14 cellular contexts compared by ENCODE assay signal in genomic region chr12:12214635-12215131, GRCh38. TPM values are rescaled to one million over a fixed set of nuclear protein-coding genes. Genes with fewer than 3 reads are reported as not detected.
DNase-seq lines count a peak whose midpoint lies in the region; ATAC-seq and TF ChIP-seq lines count a peak whose summit lies in the region.
"Had no signal": no experiment of that assay in that cellular context is flagged by ENCODE, and none has a peak within 500 bp of the region (broad histone marks: within the 10 kb centered on the region; RNA-seq: fewer than 3 reads in every experiment).

No MANE protein-coding gene starts in this region.

- H4K5ac ChIP-seq in mesendoderm (ENCODE audit: low read length): no peak overlapping the region

- peak overlapping the region; percentile 66 for H3K56ac ChIP-seq in mesendoderm (ENCODE audit: low read length)

- CTCF ChIA-PET in CD4-positive, alpha-beta T cell (lab: Charles Lee): interaction anchor here (1.0 kb wide), 1 partner anchor 25 kb away, joined by 3 read pairs; no protein-coding TSS in a partner anchor

- H3K4me1 Mint-ChIP-seq in CD4-positive, alpha-beta T cell (ENCODE audit: low read depth): peaks cover 55% of the 10 kb centered on the region

- no peak for ATAC-seq in CD4-positive, alpha-beta T cell (ENCODE audit: poor library complexity)
- ATAC-seq: left cardiac atrium had no signal

- no peaks in the 10 kb centered on the region for H3F3A ChIP-seq in smooth muscle cell (ENCODE audit: low read depth)

- H3K27ac ChIP-seq in mesendoderm (ENCODE audit: low read depth, low read length) (peak overlapping the region; percentile 13), sigmoid colon (no peak overlapping the region), smooth muscle cell (ENCODE audit: low read depth) (no peak overlapping the region)
- H3K27ac ChIP-seq in CD4-positive, alpha-beta T cell (ENCODE audit: low read depth, low read length): no peak overlapping the region
- H3K27ac ChIP-seq: SJSA1 had no signal

- no peaks in the 10 kb centered on the region for H3K36me3 ChIP-seq in mesendoderm (ENCODE audit: control insufficient read depth, insufficient read depth, low read length)
- no peaks in the 10 kb centered on the region for H3K36me3 ChIP-seq in sigmoid colon
- H3K36me3 ChIP-seq in smooth muscle cell (ENCODE audit: low read depth): peaks cover 3% of the 10 kb centered on the region
- H3K36me3 ChIP-seq: SJSA1 had no signal

- TF ChIP-seq CTCF in GM12865 (IDR thresholded peaks at IDR 0.05; ENCODE audit: insufficient read depth, low read depth, low read length, missing control alignments) (no peak), astrocyte of the spinal cord (IDR thresholded peaks at IDR 0.05; ENCODE audit: low read depth, low read length) (no peak), sigmoid colon (IDR thresholded peaks at IDR 0.05) (no peak), smooth muscle cell (IDR thresholded peaks at IDR 0.05; ENCODE audit: borderline replicate concordance, insufficient read depth, poor library complexity, severe bottlenecking) (no peak)
- TF ChIP-seq CTCF in CD4-positive, alpha-beta T cell (IDR thresholded peaks at IDR 0.05): no peak

- H3K9ac ChIP-seq in mesendoderm (ENCODE audit: low read length) (no peak overlapping the region), smooth muscle cell (ENCODE audit: low read depth) (no peak overlapping the region)

- WGBS in mesendoderm (ENCODE audit: extremely low coverage, insufficient coverage, low lambda C conversion rate): no CpG with 5 or more reads among the region's 3 CpGs
- WGBS in sigmoid colon, 2 donors: 47 to 61% methylated on average over 3 of the region's 3 CpGs
- 59% methylated on average over 3 of the region's 3 CpGs for WGBS in smooth muscle cell (ENCODE audit: low lambda C conversion rate)

- H3K9me3 Mint-ChIP-seq in CD4-positive, alpha-beta T cell: no peaks in the 10 kb centered on the region
- H3K9me3 Mint-ChIP-seq: activated CD4-positive, alpha-beta memory T cell treated with anti-CD3 and anti-CD28 coated beads for 36 hours had no signal

- H2BK15ac ChIP-seq in mesendoderm (replicated peaks; ENCODE audit: low read depth): no peak overlapping the region

- H3K27me3 Mint-ChIP-seq in CD4-positive, alpha-beta T cell: no peaks in the 10 kb centered on the region
- H3K27me3 Mint-ChIP-seq: activated naive CD8-positive, alpha-beta T cell had no signal

- intact Hi-C loops in CD4-positive, alpha-beta T cell (cut with DNase I, micrococcal nuclease): no loop called here
- intact Hi-C loops in sigmoid colon (cut with DNase I): no loop called here

- no peak overlapping the region for H2BK120ac ChIP-seq in mesendoderm (ENCODE audit: low read depth, low read length)

- no peak overlapping the region for H3K4me3 Mint-ChIP-seq in CD4-positive, alpha-beta T cell
- H3K4me3 Mint-ChIP-seq: activated CD4-positive, alpha-beta memory T cell treated with anti-CD3 and anti-CD28 coated beads for 36 hours; activated naive CD8-positive, alpha-beta T cell; CD14-positive monocyte had no signal

- H3K79me2 ChIP-seq in mesendoderm (ENCODE audit: control insufficient read depth, insufficient read depth, low read length): peaks cover 48% of the 10 kb centered on the region
- H3K79me2 ChIP-seq in smooth muscle cell (ENCODE audit: low read depth): peaks cover 63% of the 10 kb centered on the region

- H3K9me3 ChIP-seq in CD4-positive, alpha-beta T cell (ENCODE audit: control insufficient read depth, low read length): no peaks in the 10 kb centered on the region
- H3K9me3 ChIP-seq in sigmoid colon: no peaks in the 10 kb centered on the region
- no peaks in the 10 kb centered on the region for H3K9me3 ChIP-seq in smooth muscle cell (replicated peaks; ENCODE audit: low read depth)
- H3K9me3 ChIP-seq: SJSA1 had no signal

- no peak overlapping the region for H3K23ac ChIP-seq in mesendoderm (ENCODE audit: low read length)

- H2AFZ ChIP-seq in smooth muscle cell (ENCODE audit: low read depth): no peak overlapping the region

- H3K36me3 Mint-ChIP-seq in CD4-positive, alpha-beta T cell (ENCODE audit: low read depth): no peaks in the 10 kb centered on the region
- H3K36me3 Mint-ChIP-seq: activated CD4-positive, alpha-beta memory T cell treated with anti-CD3 and anti-CD28 coated beads for 36 hours; CD14-positive monocyte had no signal

- POLR2A ChIA-PET in CD4-positive, alpha-beta T cell (lab: Charles Lee): no interaction called here

- H3K4me1 ChIP-seq in mesendoderm (ENCODE audit: control insufficient read depth, low read depth, low read length) (peaks cover 4% of the 10 kb centered on the region), sigmoid colon (peaks cover 0 to 37% (median 14%) of the 10 kb centered on the region in 4 donors), smooth muscle cell (ENCODE audit: low read depth) (peaks cover 11% of the 10 kb centered on the region)

- TF ChIP-seq EP300 in sigmoid colon (IDR thresholded peaks at IDR 0.05): no peak

- H3K4me2 ChIP-seq in mesendoderm (ENCODE audit: low read length): no peak overlapping the region
- no peak overlapping the region for H3K4me2 ChIP-seq in smooth muscle cell

- DNase-seq in GM12865 (ENCODE audit: low read depth): peak; percentile 46
- peak; percentile 43 for DNase-seq in M059J (ENCODE audit: low read depth)
- peak; percentile 53 for DNase-seq in astrocyte of the spinal cord (ENCODE audit: low read depth, low spot score)
- DNase-seq in mesendoderm: peak; percentile 64
- DNase-seq in CD4-positive, alpha-beta T cell: no peak
- DNase-seq in sigmoid colon: no peak
- no peak for DNase-seq in NCI-H2196 (lab: John Stamatoyannopoulos, UW; ENCODE audit: unreplicated experiment)
- DNase-seq in smooth muscle cell (lab: John Stamatoyannopoulos, UW; ENCODE audit: unreplicated experiment): no peak
- DNase-seq: activated CD4-positive, alpha-beta memory T cell treated with anti-CD3 and anti-CD28 coated beads for 36 hours; left cardiac atrium; NCI-H2029 had no signal

- in situ Hi-C loops in astrocyte of the spinal cord (cut with HindIII; ENCODE audit: low sequenced_read_pairs): no loop called here

- no peak overlapping the region for H4K8ac ChIP-seq in mesendoderm (ENCODE audit: low read depth, low read length)

- no peak overlapping the region for H3K27ac Mint-ChIP-seq in CD4-positive, alpha-beta T cell
- H3K27ac Mint-ChIP-seq: activated CD4-positive, alpha-beta memory T cell treated with anti-CD3 and anti-CD28 coated beads for 36 hours; activated naive CD8-positive, alpha-beta T cell had no signal

- no peak overlapping the region for H3K4me3 ChIP-seq in GM12865 (ENCODE audit: low read depth, low read length)
- no peak overlapping the region for H3K4me3 ChIP-seq in astrocyte of the spinal cord (ENCODE audit: low read depth, low read length)
- H3K4me3 ChIP-seq in mesendoderm (ENCODE audit: low read length): no peak overlapping the region
- no peak overlapping the region for H3K4me3 ChIP-seq in sigmoid colon
- H3K4me3 ChIP-seq in smooth muscle cell: no peak overlapping the region
- H3K4me3 ChIP-seq: SJSA1 had no signal

- no peak for TF ChIP-seq POLR2A in sigmoid colon (IDR thresholded peaks at IDR 0.05)

- H3K79me1 ChIP-seq in mesendoderm (ENCODE audit: low read length): peaks cover 7% of the 10 kb centered on the region

- peak overlapping the region; percentile 2 for H2BK5ac ChIP-seq in mesendoderm (ENCODE audit: low read length)

- no peak overlapping the region for H3K4ac ChIP-seq in mesendoderm (ENCODE audit: low read depth, low read length)

- H3K27me3 ChIP-seq in mesendoderm (ENCODE audit: insufficient read depth, low read length, poor library complexity) (no peaks in the 10 kb centered on the region), sigmoid colon (no peaks in the 10 kb centered on the region), smooth muscle cell (ENCODE audit: low read depth) (no peaks in the 10 kb centered on the region)
- H3K27me3 ChIP-seq in CD4-positive, alpha-beta T cell (ENCODE audit: control insufficient read depth, insufficient read depth, low read length): no peaks in the 10 kb centered on the region
- H3K27me3 ChIP-seq: SJSA1 had no signal

- H3K18ac ChIP-seq in mesendoderm (ENCODE audit: low read length): peak overlapping the region; percentile 40

- H4K20me1 ChIP-seq in smooth muscle cell (ENCODE audit: low read depth): peaks cover 97% of the 10 kb centered on the region

- H2AK5ac ChIP-seq in mesendoderm (ENCODE audit: low read length): no peak overlapping the region

RNA-seq across cellular contexts. Expression of gene LRP6, which starts 52.2 kb away (rescaled TPM):
- total RNA-seq in M059J (2014; rRNA removed; shearing (Covaris generic)): 8.1 and 13.0 TPM in 2 replicates
- 18.2 TPM for polyA plus RNA-seq in mesendoderm (2013, experiment 1 of 2)
- 17.9 TPM for polyA plus RNA-seq in mesendoderm (2013, experiment 2 of 2)
- 1 to 10 TPM; 5.2 to 6.8 TPM for total RNA-seq in CD4-positive, alpha-beta T cell
- 10 to 100 TPM; 36.0 to 55.1 (median 41.6) TPM for total RNA-seq in sigmoid colon
- polyA plus RNA-seq in sigmoid colon: 1 to 10 TPM; 1.8 to 7.2 (median 4.8) TPM
- total RNA-seq in smooth muscle cell: 21.1 and 22.8 TPM in 2 replicates
- polyA plus RNA-seq in smooth muscle cell: 10.6 and 13.9 TPM in 2 replicates
- polyA plus RNA-seq: CD14-positive monocyte had no signal

Comparison
In these comparisons a context has a peak if more than half of its experiments do, and no peak if none do; other contexts are left out.
1. DNase-seq: peak in GM12865 (single experiment), M059J (single experiment), astrocyte of the spinal cord (single experiment) and mesendoderm (single experiment); none in CD4-positive, alpha-beta T cell (0 of 10), sigmoid colon (single experiment), NCI-H2196 (single experiment) and smooth muscle cell (single experiment).